Comparison of ENCODE assay signal across 13 cellular contexts in genomic region chr22:40383905-40384304, GRCh38. TPM values are rescaled to one million over a fixed set of nuclear protein-coding genes. Genes with fewer than 3 reads are reported as not detected.
DNase-seq lines count a peak whose midpoint lies in the region; ATAC-seq, FAIRE-seq and TF ChIP-seq lines count a peak whose summit lies in the region.
"Had no signal": no experiment of that assay in that cellular context is flagged by ENCODE, and none has a peak within 500 bp of the region (broad histone marks: within the 10 kb centered on the region; RNA-seq: fewer than 3 reads in every experiment).

No MANE protein-coding gene starts in this region.

- 78 to 83% (median 83%) methylated on average over 3 of the region's 3 CpGs for WGBS in psoas muscle, 3 donors

- peaks cover 37% of the 10 kb centered on the region for H3K36me3 ChIP-seq in OCI-LY7 (ENCODE audit: insufficient read depth, low read length)
- H3K36me3 ChIP-seq in endothelial cell of umbilical vein (ENCODE audit: control insufficient read depth in 2 of 2, extremely low read depth in 1 of 2, insufficient read depth in 2 of 2, low read length in 2 of 2), result no peaks in the 10 kb centered on the region
- H3K36me3 ChIP-seq in psoas muscle (ENCODE audit: insufficient read depth in 1 of 2, low read depth in 1 of 2), result peaks cover 0 to 4% of the 10 kb centered on the region in 2 donors

- no peak for TF ChIP-seq POLR2A in endothelial cell of umbilical vein (IDR thresholded peaks at IDR 0.05; ENCODE audit: low read depth, low read length)

- peak overlapping the region; percentile 65 for H3K27ac Mint-ChIP-seq in activated CD8-positive, alpha-beta T cell treated with anti-CD3 and anti-CD28 coated beads for 36 hours
- no peak overlapping the region for H3K27ac Mint-ChIP-seq in activated CD8-positive, alpha-beta T cell treated with anti-CD3 and anti-CD28 coated beads, Interleukin-2, amount 10 ng/mL, durations not matched to agents 7 days and 5 days

- H3K4me2 ChIP-seq in OCI-LY7 (ENCODE audit: low read length) (no peak overlapping the region), endothelial cell of umbilical vein (ENCODE audit: insufficient read depth, low read length) (no peak overlapping the region)

- intact Hi-C loops in activated CD8-positive, alpha-beta T cell treated with anti-CD3 and anti-CD28 coated beads for 36 hours (cut with micrococcal nuclease), result no loop called here
- intact Hi-C loops in OCI-LY7 (cut with micrococcal nuclease; ENCODE audit: unreplicated experiment) (no loop called here), endothelial cell of umbilical vein (cut with micrococcal nuclease) (no loop called here), psoas muscle (cut with DNase I) (no loop called here)

- no peaks in the 10 kb centered on the region for H3K27me3 Mint-ChIP-seq in activated CD8-positive, alpha-beta T cell treated with anti-CD3 and anti-CD28 coated beads for 36 hours
- no peaks in the 10 kb centered on the region for H3K27me3 Mint-ChIP-seq in activated CD8-positive, alpha-beta T cell treated with anti-CD3 and anti-CD28 coated beads, Interleukin-2, amount 10 ng/mL, durations not matched to agents 7 days and 5 days (ENCODE audit: low read depth)

- H3K9ac ChIP-seq in endothelial cell of umbilical vein (replicated peaks; ENCODE audit: extremely low read depth, insufficient read depth, low read length), result no peak overlapping the region

- H2AFZ ChIP-seq in OCI-LY7 (ENCODE audit: low read length), result no peak overlapping the region
- H2AFZ ChIP-seq in endothelial cell of umbilical vein (ENCODE audit: low read depth, low read length), result no peak overlapping the region

- H3K36me3 Mint-ChIP-seq in activated CD8-positive, alpha-beta T cell treated with anti-CD3 and anti-CD28 coated beads for 36 hours (ENCODE audit: low read depth), result peaks cover 8% of the 10 kb centered on the region
- H3K36me3 Mint-ChIP-seq in activated CD8-positive, alpha-beta T cell treated with anti-CD3 and anti-CD28 coated beads, Interleukin-2, amount 10 ng/mL, durations not matched to agents 7 days and 5 days (ENCODE audit: low read depth), result peaks cover 22% of the 10 kb centered on the region

- H3K4me1 ChIP-seq in OCI-LY7 (ENCODE audit: insufficient read depth, low read length, poor library complexity, severe bottlenecking), result peaks cover 68% of the 10 kb centered on the region
- peaks cover 3% of the 10 kb centered on the region for H3K4me1 ChIP-seq in endothelial cell of umbilical vein (ENCODE audit: control insufficient read depth, extremely low read depth, insufficient read depth, low read length)
- H3K4me1 ChIP-seq in psoas muscle, result peaks cover 5% of the 10 kb centered on the region

- dilution Hi-C loops in endothelial cell of umbilical vein (cut with MboI; ENCODE audit: extremely low pct_ligation_motif_present, low sequenced_read_pairs), result no loop called here

- DNase-seq in activated CD8-positive, alpha-beta T cell treated with anti-CD3 and anti-CD28 coated beads for 36 hours, result no peak
- no peak for DNase-seq in activated CD8-positive, alpha-beta T cell treated with anti-CD3 and anti-CD28 coated beads, Interleukin-2, amount 10 ng/mL, durations not matched to agents 7 days and 5 days
- DNase-seq in OCI-LY7 (ENCODE audit: low spot score) (no peak), endothelial cell of umbilical vein (ENCODE audit: low read depth, low spot score) (no peak), psoas muscle (no peak), NCI-H345 (lab: John Stamatoyannopoulos, UW) (no peak), NCI-H2227 (lab: John Stamatoyannopoulos, UW; ENCODE audit: unreplicated experiment) (no peak), DMS153 treated with DMSO at 0.1 percent for 48 hours (lab: John Stamatoyannopoulos, UW; ENCODE audit: unreplicated experiment) (no peak)
- DNase-seq: GOT3; NCI-H2171 treated with DMSO at 0.1 percent for 48 hours; stimulated activated CD4-positive, alpha-beta T cell treated with anti-CD3 and anti-CD28 coated beads, Interleukin-12 subunit alpha, Interleukin-12 subunit beta, amount 100 ng/mL, for 4 hours had no signal

- H4K20me1 ChIP-seq in OCI-LY7 (ENCODE audit: insufficient read depth, low read length), result no peaks in the 10 kb centered on the region
- H4K20me1 ChIP-seq in endothelial cell of umbilical vein (replicated peaks; ENCODE audit: control insufficient read depth, extremely low read depth, insufficient read depth, low read length), result no peaks in the 10 kb centered on the region

- CTCF ChIA-PET in activated CD8-positive, alpha-beta T cell treated with anti-CD3 and anti-CD28 coated beads for 36 hours (lab: Charles Lee), result interaction anchor here (0.9 to 3.1 kb wide), 4 partner anchors 16 to 262 kb away, joined by 3 to 12 read pairs (median 8); partner anchors contain the start of gene ADSL
- CTCF ChIA-PET in activated CD8-positive, alpha-beta T cell treated with anti-CD3 and anti-CD28 coated beads, Interleukin-2, amount 10 ng/mL, durations not matched to agents 7 days and 5 days (lab: Charles Lee), result interaction anchor here (0.7 to 5.5 kb wide), 5 partner anchors 15 to 309 kb away, joined by 3 to 30 read pairs (median 3); no protein-coding TSS in a partner anchor
- CTCF ChIA-PET in OCI-LY7 (lab: Charles Lee; ENCODE audit: unreplicated experiment), result no interaction called here
- CTCF ChIA-PET in endothelial cell of umbilical vein (lab: Charles Lee), result interaction anchor here (1.1 to 1.2 kb wide), 3 partner anchors 10 to 53 kb away, joined by 3 to 4 read pairs (median 3); no protein-coding TSS in a partner anchor

- no peaks in the 10 kb centered on the region for H3K9me3 Mint-ChIP-seq in activated CD8-positive, alpha-beta T cell treated with anti-CD3 and anti-CD28 coated beads for 36 hours
- no peaks in the 10 kb centered on the region for H3K9me3 Mint-ChIP-seq in activated CD8-positive, alpha-beta T cell treated with anti-CD3 and anti-CD28 coated beads, Interleukin-2, amount 10 ng/mL, durations not matched to agents 7 days and 5 days (ENCODE audit: insufficient read depth)
- H3K9me3 Mint-ChIP-seq: neural crest cell had no signal

- BruUV-seq in OCI-LY7 (replicated peaks; lab: Mats Ljungman, UMichigan) (no TSS peak), endothelial cell of umbilical vein (replicated peaks; lab: Mats Ljungman, UMichigan) (no TSS peak)

- POLR2A ChIA-PET in activated CD8-positive, alpha-beta T cell treated with anti-CD3 and anti-CD28 coated beads for 36 hours (lab: Charles Lee), result interaction anchor here (1.1 to 1.6 kb wide), 3 partner anchors 9 to 27 kb away, joined by 3 to 6 read pairs (median 5); no protein-coding TSS in a partner anchor
- POLR2A ChIA-PET in activated CD8-positive, alpha-beta T cell treated with anti-CD3 and anti-CD28 coated beads, Interleukin-2, amount 10 ng/mL, durations not matched to agents 7 days and 5 days (lab: Charles Lee), result interaction anchor here (1.3 to 1.4 kb wide), 2 partner anchors 11 to 13 kb away, joined by 3 to 5 read pairs; partner anchors contain the start of gene SGSM3
- POLR2A ChIA-PET in OCI-LY7 (lab: Charles Lee), result interaction anchor here (1.2 to 2.5 kb wide), 2 partner anchors 9 to 32 kb away, joined by 7 to 13 read pairs; no protein-coding TSS in a partner anchor
- POLR2A ChIA-PET in endothelial cell of umbilical vein (lab: Charles Lee), result no interaction called here

- peaks cover 57% of the 10 kb centered on the region for H3K4me1 Mint-ChIP-seq in activated CD8-positive, alpha-beta T cell treated with anti-CD3 and anti-CD28 coated beads for 36 hours (ENCODE audit: low read depth)
- peaks cover 45% of the 10 kb centered on the region for H3K4me1 Mint-ChIP-seq in activated CD8-positive, alpha-beta T cell treated with anti-CD3 and anti-CD28 coated beads, Interleukin-2, amount 10 ng/mL, durations not matched to agents 7 days and 5 days (ENCODE audit: low read depth)

- peak; percentile 56 for FAIRE-seq in endothelial cell of umbilical vein (lab: Jason Lieb, UNC)

- H3K9me3 ChIP-seq in OCI-LY7 (ENCODE audit: low read length), result 0 out of 2 replicates have a peak, but pooled peaks cover 4% of the 10 kb centered on the region
- no peaks in the 10 kb centered on the region for H3K9me3 ChIP-seq in endothelial cell of umbilical vein (replicated peaks; ENCODE audit: control insufficient read depth, insufficient read depth, low read length)
- no peaks in the 10 kb centered on the region for H3K9me3 ChIP-seq in psoas muscle

- no peak overlapping the region for H3K4me3 Mint-ChIP-seq in activated CD8-positive, alpha-beta T cell treated with anti-CD3 and anti-CD28 coated beads for 36 hours
- no peak overlapping the region for H3K4me3 Mint-ChIP-seq in activated CD8-positive, alpha-beta T cell treated with anti-CD3 and anti-CD28 coated beads, Interleukin-2, amount 10 ng/mL, durations not matched to agents 7 days and 5 days
- H3K4me3 Mint-ChIP-seq: neural crest cell had no signal

- no peaks in the 10 kb centered on the region for H3K9me1 ChIP-seq in endothelial cell of umbilical vein (replicated peaks; ENCODE audit: control insufficient read depth, extremely low read depth, insufficient read depth, low read length)

- no peak for TF ChIP-seq CTCF in activated CD8-positive, alpha-beta T cell treated with anti-CD3 and anti-CD28 coated beads for 36 hours (IDR thresholded peaks at IDR 0.05)
- TF ChIP-seq CTCF in OCI-LY7 (conservative IDR thresholded peaks at IDR 0.05; ENCODE audit: low read length) (no peak), endothelial cell of umbilical vein (IDR thresholded peaks at IDR 0.05; ENCODE audit: extremely low read depth in 1 of 2, insufficient read depth in 1 of 2, low read depth in 1 of 2, low read length in 2 of 2) (no peak), psoas muscle (IDR thresholded peaks at IDR 0.05) (no peak)

- peak overlapping the region; percentile 20 for H3K27ac ChIP-seq in OCI-LY7 (ENCODE audit: low read depth, low read length, poor library complexity, severe bottlenecking)
- no peak overlapping the region for H3K27ac ChIP-seq in endothelial cell of umbilical vein (ENCODE audit: insufficient read depth, low read depth, low read length)
- H3K27ac ChIP-seq in psoas muscle, result no peak overlapping the region

- no peaks in the 10 kb centered on the region for H3K9me2 ChIP-seq in OCI-LY7 (ENCODE audit: insufficient read depth, low read length)

- no peak for ATAC-seq in activated CD8-positive, alpha-beta T cell treated with anti-CD3 and anti-CD28 coated beads for 36 hours
- no peak for ATAC-seq in activated CD8-positive, alpha-beta T cell treated with anti-CD3 and anti-CD28 coated beads, Interleukin-2, amount 10 ng/mL, durations not matched to agents 7 days and 5 days
- peak; percentile 44 to 82 (median 66) for ATAC-seq in psoas muscle
- ATAC-seq: Right ventricle myocardium inferior had no signal

- H3K4me3 ChIP-seq in OCI-LY7 (ENCODE audit: low read depth, low read length, poor library complexity, severe bottlenecking) (no peak overlapping the region), endothelial cell of umbilical vein (replicated peaks in 1 of 3; ENCODE audit: insufficient read depth in 1 of 3, low read depth in 1 of 3, low read length in 3 of 3) (no peak overlapping the region), psoas muscle (no peak overlapping the region)

- H3K79me2 ChIP-seq in OCI-LY7 (ENCODE audit: insufficient read depth, low read depth, low read length) (peaks cover 65% of the 10 kb centered on the region), endothelial cell of umbilical vein (ENCODE audit: control insufficient read depth, insufficient read depth, low read length) (peaks cover 13% of the 10 kb centered on the region)

- H3K27me3 ChIP-seq in endothelial cell of umbilical vein (ENCODE audit: control insufficient read depth in 2 of 2, insufficient read depth in 2 of 2, low read length in 2 of 2) (no peaks in the 10 kb centered on the region), psoas muscle (ENCODE audit: insufficient read depth in 3 of 3, low read length in 2 of 3) (no peaks in the 10 kb centered on the region)

RNA-seq across cellular contexts. Expression of gene SGSM3, which starts 13.5 kb away (rescaled TPM):
- total RNA-seq in activated CD8-positive, alpha-beta T cell treated with anti-CD3 and anti-CD28 coated beads for 36 hours, result 10 to 100 TPM; 60.2 to 64.3 TPM
- 100 to 1,000 TPM; 105 TPM for total RNA-seq in activated CD8-positive, alpha-beta T cell treated with anti-CD3 and anti-CD28 coated beads, Interleukin-2, amount 10 ng/mL, durations not matched to agents 7 days and 5 days
- 168 and 197 TPM in 2 replicates for total RNA-seq in OCI-LY7 (2014; rRNA removed; shearing (Covaris generic))
- total RNA-seq in OCI-LY7 (2022), result 130 and 144 TPM in 2 replicates
- total RNA-seq in endothelial cell of umbilical vein, result 76.4 and 78.6 TPM in 2 replicates
- 92.1 and 112 TPM in 2 replicates for polyA plus RNA-seq in endothelial cell of umbilical vein
- polyA plus RNA-seq in endothelial cell of umbilical vein (2011; cell fraction: cytosol; rRNA removed), result 46.9 and 65.8 TPM in 2 replicates
- 526 and 636 TPM in 2 replicates for polyA plus RNA-seq in endothelial cell of umbilical vein (2011; cell fraction: nucleus; rRNA removed)
- polyA plus RNA-seq in endothelial cell of umbilical vein (2012), result 43.9 and 64.8 TPM in 2 replicates
- polyA minus RNA-seq in endothelial cell of umbilical vein, result 54.7 and 76.1 TPM in 2 replicates
- 25.5 TPM for polyA minus RNA-seq in endothelial cell of umbilical vein (2011; cell fraction: cytosol; rRNA and poly(A)+ RNA removed)
- polyA minus RNA-seq in endothelial cell of umbilical vein (2011; cell fraction: nucleus; rRNA and poly(A)+ RNA removed), result 69.6 and 147 TPM in 2 replicates
- 10 to 100 TPM; 15.3 to 36.5 (median 22.3) TPM for total RNA-seq in psoas muscle
- polyA plus RNA-seq in psoas muscle, result 10 to 100 TPM; 15.6 to 31.5 (median 23.0) TPM

RNA-seq across cellular contexts. Expression of gene ADSL, which starts 37.6 kb away (rescaled TPM):
- 100 to 1,000 TPM; 160 to 169 TPM for total RNA-seq in activated CD8-positive, alpha-beta T cell treated with anti-CD3 and anti-CD28 coated beads for 36 hours
- total RNA-seq in activated CD8-positive, alpha-beta T cell treated with anti-CD3 and anti-CD28 coated beads, Interleukin-2, amount 10 ng/mL, durations not matched to agents 7 days and 5 days, result 100 to 1,000 TPM; 109 to 118 TPM
- 117 and 141 TPM in 2 replicates for total RNA-seq in OCI-LY7 (2014; rRNA removed; shearing (Covaris generic))
- total RNA-seq in OCI-LY7 (2022) (120 and 137 TPM in 2 replicates), endothelial cell of umbilical vein (86.2 and 103 TPM in 2 replicates), psoas muscle (100 to 1,000 TPM; 114 to 170 (median 141) TPM)
- polyA plus RNA-seq in endothelial cell of umbilical vein (110 and 141 TPM in 2 replicates), psoas muscle (100 to 1,000 TPM; 133 to 168 (median 153) TPM)
- polyA plus RNA-seq in endothelial cell of umbilical vein (2011; cell fraction: cytosol; rRNA removed), result 140 and 151 TPM in 2 replicates
- polyA plus RNA-seq in endothelial cell of umbilical vein (2011; cell fraction: nucleus; rRNA removed), result 148 and 166 TPM in 2 replicates
- 81.8 and 116 TPM in 2 replicates for polyA plus RNA-seq in endothelial cell of umbilical vein (2012)
- polyA minus RNA-seq in endothelial cell of umbilical vein, result 120 and 128 TPM in 2 replicates
- 58.8 TPM for polyA minus RNA-seq in endothelial cell of umbilical vein (2011; cell fraction: cytosol; rRNA and poly(A)+ RNA removed)
- polyA minus RNA-seq in endothelial cell of umbilical vein (2011; cell fraction: nucleus; rRNA and poly(A)+ RNA removed), result 34.9 and 49.4 TPM in 2 replicates

Comparison
In these comparisons a context has a peak if more than half of its experiments do, and no peak if none do; other contexts are left out.
1. ATAC-seq: peak in psoas muscle (4 of 4); none in activated CD8-positive, alpha-beta T cell treated with anti-CD3 and anti-CD28 coated beads for 36 hours (single experiment) and activated CD8-positive, alpha-beta T cell treated with anti-CD3 and anti-CD28 coated beads, Interleukin-2, amount 10 ng/mL, durations not matched to agents 7 days and 5 days (single experiment).